ENCODE assay signal across 1 cellular context in the genomic region with DNA sequence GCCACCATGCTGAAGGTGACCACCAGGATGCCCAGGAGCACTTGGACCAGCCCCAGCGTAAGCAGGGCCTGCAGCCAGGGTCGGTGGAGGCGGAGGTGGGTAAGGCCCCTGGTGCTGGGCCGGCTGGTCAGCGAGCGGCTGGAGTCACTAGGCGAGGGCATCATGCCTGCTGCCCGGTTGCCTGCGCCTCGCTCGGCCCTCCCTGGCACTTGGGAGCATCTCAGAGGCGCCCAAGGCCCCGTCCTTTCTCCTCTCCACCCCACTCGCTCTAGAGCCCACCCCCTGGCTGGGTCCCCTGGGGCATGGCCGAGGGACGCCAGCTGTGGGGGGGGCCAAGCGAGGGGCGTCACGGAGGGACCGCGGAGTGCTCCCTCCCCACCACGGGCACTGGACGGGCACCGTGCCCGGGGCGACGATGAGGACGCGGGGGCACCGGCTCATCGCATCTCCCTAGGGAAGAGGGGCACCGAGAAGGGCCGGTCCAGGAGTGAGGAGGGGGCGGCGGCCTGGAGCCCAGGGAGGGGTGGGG.
TF ChIP-seq lines count a peak whose summit lies in the region.

No MANE protein-coding gene starts in this region.

TF ChIP-seq in HepG2, 621 proteins besides CTCF, POLR2A, EP300 and RAD21 (continued from another document):
- TF ChIP-seq, protein P1, sequence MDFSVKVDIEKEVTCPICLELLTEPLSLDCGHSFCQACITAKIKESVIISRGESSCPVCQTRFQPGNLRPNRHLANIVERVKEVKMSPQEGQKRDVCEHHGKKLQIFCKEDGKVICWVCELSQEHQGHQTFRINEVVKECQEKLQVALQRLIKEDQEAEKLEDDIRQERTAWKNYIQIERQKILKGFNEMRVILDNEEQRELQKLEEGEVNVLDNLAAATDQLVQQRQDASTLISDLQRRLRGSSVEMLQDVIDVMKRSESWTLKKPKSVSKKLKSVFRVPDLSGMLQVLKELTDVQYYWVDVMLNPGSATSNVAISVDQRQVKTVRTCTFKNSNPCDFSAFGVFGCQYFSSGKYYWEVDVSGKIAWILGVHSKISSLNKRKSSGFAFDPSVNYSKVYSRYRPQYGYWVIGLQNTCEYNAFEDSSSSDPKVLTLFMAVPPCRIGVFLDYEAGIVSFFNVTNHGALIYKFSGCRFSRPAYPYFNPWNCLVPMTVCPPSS (IDR thresholded peaks at IDR 0.05) = no peak
- TF ChIP-seq, protein P2, sequence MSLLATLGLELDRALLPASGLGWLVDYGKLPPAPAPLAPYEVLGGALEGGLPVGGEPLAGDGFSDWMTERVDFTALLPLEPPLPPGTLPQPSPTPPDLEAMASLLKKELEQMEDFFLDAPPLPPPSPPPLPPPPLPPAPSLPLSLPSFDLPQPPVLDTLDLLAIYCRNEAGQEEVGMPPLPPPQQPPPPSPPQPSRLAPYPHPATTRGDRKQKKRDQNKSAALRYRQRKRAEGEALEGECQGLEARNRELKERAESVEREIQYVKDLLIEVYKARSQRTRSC (CRISPR knock-in tag; IDR thresholded peaks at IDR 0.05; ENCODE audit: low read depth) = no peak
- 0 out of 2 replicates have a peak, but pooled peaks have one; percentile 15 for TF ChIP-seq ZNF558 (CRISPR knock-in tag; IDR thresholded peaks at IDR 0.05; ENCODE audit: borderline replicate concordance)
- peak; percentile 16; the same call in 1 of the 2 replicates for TF ChIP-seq ZNF788 (CRISPR knock-in tag; IDR thresholded peaks at IDR 0.05; ENCODE audit: borderline replicate concordance)
- no peak for TF ChIP-seq HHEX (CRISPR knock-in tag; IDR thresholded peaks at IDR 0.05)
- no peak for TF ChIP-seq BORCS8-MEF2B (CRISPR knock-in tag; IDR thresholded peaks at IDR 0.05)
- TF ChIP-seq, protein P3, sequence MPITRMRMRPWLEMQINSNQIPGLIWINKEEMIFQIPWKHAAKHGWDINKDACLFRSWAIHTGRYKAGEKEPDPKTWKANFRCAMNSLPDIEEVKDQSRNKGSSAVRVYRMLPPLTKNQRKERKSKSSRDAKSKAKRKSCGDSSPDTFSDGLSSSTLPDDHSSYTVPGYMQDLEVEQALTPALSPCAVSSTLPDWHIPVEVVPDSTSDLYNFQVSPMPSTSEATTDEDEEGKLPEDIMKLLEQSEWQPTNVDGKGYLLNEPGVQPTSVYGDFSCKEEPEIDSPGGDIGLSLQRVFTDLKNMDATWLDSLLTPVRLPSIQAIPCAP (CRISPR knock-in tag; IDR thresholded peaks at IDR 0.05; ENCODE audit: low read depth) = no peak
- TF ChIP-seq ZFP36L2 (CRISPR knock-in tag; IDR thresholded peaks at IDR 0.05) = no peak
- no peak for TF ChIP-seq HMG20B (CRISPR knock-in tag; conservative IDR thresholded peaks at IDR 0.05)
- TF ChIP-seq, protein P4, sequence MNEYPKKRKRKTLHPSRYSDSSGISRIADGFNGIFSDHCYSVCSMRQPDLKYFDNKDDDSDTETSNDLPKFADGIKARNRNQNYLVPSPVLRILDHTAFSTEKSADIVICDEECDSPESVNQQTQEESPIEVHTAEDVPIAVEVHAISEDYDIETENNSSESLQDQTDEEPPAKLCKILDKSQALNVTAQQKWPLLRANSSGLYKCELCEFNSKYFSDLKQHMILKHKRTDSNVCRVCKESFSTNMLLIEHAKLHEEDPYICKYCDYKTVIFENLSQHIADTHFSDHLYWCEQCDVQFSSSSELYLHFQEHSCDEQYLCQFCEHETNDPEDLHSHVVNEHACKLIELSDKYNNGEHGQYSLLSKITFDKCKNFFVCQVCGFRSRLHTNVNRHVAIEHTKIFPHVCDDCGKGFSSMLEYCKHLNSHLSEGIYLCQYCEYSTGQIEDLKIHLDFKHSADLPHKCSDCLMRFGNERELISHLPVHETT (CRISPR knock-in tag; conservative IDR thresholded peaks at IDR 0.05) = no peak; the same call in 1 of the 2 replicates
- TF ChIP-seq FOXC1 (CRISPR knock-in tag; IDR thresholded peaks at IDR 0.05; ENCODE audit: borderline replicate concordance) = peak; percentile 18; the same call in 1 of the 2 replicates
- TF ChIP-seq CBX2 (IDR thresholded peaks at IDR 0.05; ENCODE audit: low read depth, low read length) = no peak
- TF ChIP-seq CBX2 (CRISPR knock-in tag; IDR thresholded peaks at IDR 0.05; ENCODE audit: low read depth) = no peak
- TF ChIP-seq, protein P5, sequence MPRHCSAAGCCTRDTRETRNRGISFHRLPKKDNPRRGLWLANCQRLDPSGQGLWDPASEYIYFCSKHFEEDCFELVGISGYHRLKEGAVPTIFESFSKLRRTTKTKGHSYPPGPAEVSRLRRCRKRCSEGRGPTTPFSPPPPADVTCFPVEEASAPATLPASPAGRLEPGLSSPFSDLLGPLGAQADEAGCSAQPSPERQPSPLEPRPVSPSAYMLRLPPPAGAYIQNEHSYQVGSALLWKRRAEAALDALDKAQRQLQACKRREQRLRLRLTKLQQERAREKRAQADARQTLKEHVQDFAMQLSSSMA (CRISPR knock-in tag; IDR thresholded peaks at IDR 0.05) = no peak
- TF ChIP-seq ZNF207 (IDR thresholded peaks at IDR 0.05; ENCODE audit: borderline replicate concordance) = no peak
- TF ChIP-seq RFX1 (IDR thresholded peaks at IDR 0.05) = no peak
- no peak for TF ChIP-seq SMARCE1 (IDR thresholded peaks at IDR 0.05; ENCODE audit: borderline replicate concordance)
- TF ChIP-seq NCOA2 (CRISPR knock-in tag; IDR thresholded peaks at IDR 0.05) = no peak
- no peak for TF ChIP-seq HMGA1 (CRISPR knock-in tag; conservative IDR thresholded peaks at IDR 0.05)
- TF ChIP-seq ZNF891 (CRISPR knock-in tag; IDR thresholded peaks at IDR 0.05) = no peak
- TF ChIP-seq, protein P6, sequence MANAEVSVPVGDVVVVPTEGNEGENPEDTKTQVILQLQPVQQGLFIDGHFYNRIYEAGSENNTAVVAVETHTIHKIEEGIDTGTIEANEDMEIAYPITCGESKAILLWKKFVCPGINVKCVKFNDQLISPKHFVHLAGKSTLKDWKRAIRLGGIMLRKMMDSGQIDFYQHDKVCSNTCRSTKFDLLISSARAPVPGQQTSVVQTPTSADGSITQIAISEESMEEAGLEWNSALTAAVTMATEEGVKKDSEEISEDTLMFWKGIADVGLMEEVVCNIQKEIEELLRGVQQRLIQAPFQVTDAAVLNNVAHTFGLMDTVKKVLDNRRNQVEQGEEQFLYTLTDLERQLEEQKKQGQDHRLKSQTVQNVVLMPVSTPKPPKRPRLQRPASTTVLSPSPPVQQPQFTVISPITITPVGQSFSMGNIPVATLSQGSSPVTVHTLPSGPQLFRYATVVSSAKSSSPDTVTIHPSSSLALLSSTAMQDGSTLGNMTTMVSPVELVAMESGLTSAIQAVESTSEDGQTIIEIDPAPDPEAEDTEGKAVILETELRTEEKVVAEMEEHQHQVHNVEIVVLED (CRISPR knock-in tag; IDR thresholded peaks at IDR 0.05; ENCODE audit: borderline replicate concordance) = no peak
- no peak for TF ChIP-seq ZMYM3 (CRISPR knock-in tag; IDR thresholded peaks at IDR 0.05)
- TF ChIP-seq ZSCAN31 (CRISPR knock-in tag; IDR thresholded peaks at IDR 0.05; ENCODE audit: low read depth) = no peak
- TF ChIP-seq, protein P7, sequence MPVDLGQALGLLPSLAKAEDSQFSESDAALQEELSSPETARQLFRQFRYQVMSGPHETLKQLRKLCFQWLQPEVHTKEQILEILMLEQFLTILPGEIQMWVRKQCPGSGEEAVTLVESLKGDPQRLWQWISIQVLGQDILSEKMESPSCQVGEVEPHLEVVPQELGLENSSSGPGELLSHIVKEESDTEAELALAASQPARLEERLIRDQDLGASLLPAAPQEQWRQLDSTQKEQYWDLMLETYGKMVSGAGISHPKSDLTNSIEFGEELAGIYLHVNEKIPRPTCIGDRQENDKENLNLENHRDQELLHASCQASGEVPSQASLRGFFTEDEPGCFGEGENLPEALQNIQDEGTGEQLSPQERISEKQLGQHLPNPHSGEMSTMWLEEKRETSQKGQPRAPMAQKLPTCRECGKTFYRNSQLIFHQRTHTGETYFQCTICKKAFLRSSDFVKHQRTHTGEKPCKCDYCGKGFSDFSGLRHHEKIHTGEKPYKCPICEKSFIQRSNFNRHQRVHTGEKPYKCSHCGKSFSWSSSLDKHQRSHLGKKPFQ (CRISPR knock-in tag; IDR thresholded peaks at IDR 0.05; ENCODE audit: insufficient replicate concordance) = no peak
- TF ChIP-seq NFYB (CRISPR knock-in tag; IDR thresholded peaks at IDR 0.05) = no peak
- no peak for TF ChIP-seq TBX3 (IDR thresholded peaks at IDR 0.05; ENCODE audit: borderline replicate concordance)
- TF ChIP-seq SP2 (CRISPR knock-in tag; IDR thresholded peaks at IDR 0.05) = no peak
- TF ChIP-seq ASH2L (IDR thresholded peaks at IDR 0.05; ENCODE audit: insufficient read length, low read depth, low read length) = no peak
- TF ChIP-seq ZNF333 (CRISPR knock-in tag; IDR thresholded peaks at IDR 0.05; ENCODE audit: borderline replicate concordance) = 0 out of 2 replicates have a peak, but pooled peaks have one; percentile 41
- no peak for TF ChIP-seq MLLT10 (CRISPR knock-in tag; IDR thresholded peaks at IDR 0.05)
- no peak for TF ChIP-seq THAP11 (CRISPR knock-in tag; IDR thresholded peaks at IDR 0.05)
- no peak for TF ChIP-seq ZNF431 (CRISPR knock-in tag; IDR thresholded peaks at IDR 0.05; ENCODE audit: borderline replicate concordance, low read depth)
- no peak for TF ChIP-seq KDM5A (IDR thresholded peaks at IDR 0.05; ENCODE audit: borderline replicate concordance, low read length)
- no peak for TF ChIP-seq SIN3B (IDR thresholded peaks at IDR 0.05; ENCODE audit: low read length)
- TF ChIP-seq, protein P8, sequence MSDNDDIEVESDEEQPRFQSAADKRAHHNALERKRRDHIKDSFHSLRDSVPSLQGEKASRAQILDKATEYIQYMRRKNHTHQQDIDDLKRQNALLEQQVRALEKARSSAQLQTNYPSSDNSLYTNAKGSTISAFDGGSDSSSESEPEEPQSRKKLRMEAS (IDR thresholded peaks at IDR 0.05) = no peak
- TF ChIP-seq SMARCC2 (IDR thresholded peaks at IDR 0.05) = no peak
- no peak for TF ChIP-seq ZNF713 (CRISPR knock-in tag; IDR thresholded peaks at IDR 0.05)
- no peak for TF ChIP-seq ZNF326 (CRISPR knock-in tag; IDR thresholded peaks at IDR 0.05; ENCODE audit: borderline replicate concordance)
- TF ChIP-seq, protein P9, sequence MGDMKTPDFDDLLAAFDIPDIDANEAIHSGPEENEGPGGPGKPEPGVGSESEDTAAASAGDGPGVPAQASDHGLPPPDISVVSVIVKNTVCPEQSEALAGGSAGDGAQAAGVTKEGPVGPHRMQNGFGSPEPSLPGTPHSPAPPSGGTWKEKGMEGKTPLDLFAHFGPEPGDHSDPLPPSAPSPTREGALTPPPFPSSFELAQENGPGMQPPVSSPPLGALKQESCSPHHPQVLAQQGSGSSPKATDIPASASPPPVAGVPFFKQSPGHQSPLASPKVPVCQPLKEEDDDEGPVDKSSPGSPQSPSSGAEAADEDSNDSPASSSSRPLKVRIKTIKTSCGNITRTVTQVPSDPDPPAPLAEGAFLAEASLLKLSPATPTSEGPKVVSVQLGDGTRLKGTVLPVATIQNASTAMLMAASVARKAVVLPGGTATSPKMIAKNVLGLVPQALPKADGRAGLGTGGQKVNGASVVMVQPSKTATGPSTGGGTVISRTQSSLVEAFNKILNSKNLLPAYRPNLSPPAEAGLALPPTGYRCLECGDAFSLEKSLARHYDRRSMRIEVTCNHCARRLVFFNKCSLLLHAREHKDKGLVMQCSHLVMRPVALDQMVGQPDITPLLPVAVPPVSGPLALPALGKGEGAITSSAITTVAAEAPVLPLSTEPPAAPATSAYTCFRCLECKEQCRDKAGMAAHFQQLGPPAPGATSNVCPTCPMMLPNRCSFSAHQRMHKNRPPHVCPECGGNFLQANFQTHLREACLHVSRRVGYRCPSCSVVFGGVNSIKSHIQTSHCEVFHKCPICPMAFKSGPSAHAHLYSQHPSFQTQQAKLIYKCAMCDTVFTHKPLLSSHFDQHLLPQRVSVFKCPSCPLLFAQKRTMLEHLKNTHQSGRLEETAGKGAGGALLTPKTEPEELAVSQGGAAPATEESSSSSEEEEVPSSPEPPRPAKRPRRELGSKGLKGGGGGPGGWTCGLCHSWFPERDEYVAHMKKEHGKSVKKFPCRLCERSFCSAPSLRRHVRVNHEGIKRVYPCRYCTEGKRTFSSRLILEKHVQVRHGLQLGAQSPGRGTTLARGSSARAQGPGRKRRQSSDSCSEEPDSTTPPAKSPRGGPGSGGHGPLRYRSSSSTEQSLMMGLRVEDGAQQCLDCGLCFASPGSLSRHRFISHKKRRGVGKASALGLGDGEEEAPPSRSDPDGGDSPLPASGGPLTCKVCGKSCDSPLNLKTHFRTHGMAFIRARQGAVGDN (CRISPR knock-in tag; IDR thresholded peaks at IDR 0.05) = peak; percentile 49
